28 cellular contexts compared by ENCODE assay signal in the genomic region with DNA sequence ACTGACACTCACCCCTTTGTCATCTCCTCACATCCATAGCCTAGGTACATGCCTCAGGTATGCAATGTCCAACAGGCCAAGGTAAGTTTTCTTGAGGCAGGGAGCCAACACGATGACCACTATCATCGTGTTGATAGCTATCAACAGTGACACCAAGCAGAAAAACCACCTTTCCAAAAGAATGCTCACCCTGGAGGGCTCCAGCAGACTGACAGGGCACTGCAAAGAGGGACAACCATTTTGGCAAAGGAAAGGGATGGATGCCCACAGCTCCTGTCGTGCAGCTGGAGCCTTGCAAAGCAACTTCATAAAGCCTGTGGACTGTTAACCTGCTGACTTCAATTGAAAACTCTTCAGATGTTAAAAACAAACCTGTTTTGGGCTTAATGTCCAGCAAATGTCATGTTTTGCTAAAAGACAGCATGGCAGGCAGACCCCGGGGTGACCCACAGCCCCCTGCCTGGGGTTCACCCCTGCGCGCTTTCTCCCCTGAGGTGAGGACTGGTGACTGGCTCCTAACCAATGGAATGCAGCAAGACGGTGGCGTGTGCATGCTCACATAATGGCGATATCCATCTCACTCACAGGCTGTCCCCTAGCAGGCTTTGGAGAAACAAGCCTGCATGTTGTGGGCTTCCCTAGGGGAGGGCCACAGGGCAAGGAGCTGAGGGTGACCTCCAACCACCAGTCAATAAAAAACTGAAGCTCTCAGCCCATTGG.
"Had no signal": no experiment of that assay in that cellular context is flagged by ENCODE, and none has a peak within 500 bp of the region (broad histone marks: within the 10 kb centered on the region; RNA-seq: fewer than 3 reads in every experiment).

No MANE protein-coding gene starts in this region.

- H3K36me3 ChIP-seq: cardiac muscle cell, SJCRH30 had no signal

- DNase-seq: activated CD4-positive, alpha-beta T cell treated with anti-CD3 and anti-CD28 coated beads for 4 hours; activated CD8-positive, alpha-beta memory T cell treated with anti-CD3 and anti-CD28 coated beads, Interleukin-2, amount 50 U/mL, for 48 hours; activated CD8-positive, alpha-beta T cell treated with anti-CD3 and anti-CD28 coated beads for 36 hours; activated naive CD4-positive, alpha-beta T cell treated with Interleukin-2 at 50 U/mL for 16 hours; activated T-cell treated with anti-CD3 and anti-CD28 coated beads, Interleukin-2, amount 50 U/mL, for 1 hour; amygdala; NCI-H1092; NCI-H1417 treated with DMSO at 0.1 percent for 48 hours; NCI-H1694; NCI-H2029; NCI-H2107; NCI-H2171 treated with DMSO at 0.1 percent for 48 hours; NCI-H345; NCI-H510A; NCI-H526 treated with DMSO at 0.1 percent for 48 hours; NK-92 treated with Interleukin-12 subunit alpha and Interleukin-12 subunit beta, amount 100 ng/mL, for 24 hours; OCI-M1; Right ventricle myocardium superior; SJCRH30; SK-N-SH; T-helper 1 cell had no signal

- H3K4me1 ChIP-seq: SJCRH30 had no signal

- H3K36me3 Mint-ChIP-seq: activated naive CD8-positive, alpha-beta T cell; brain had no signal

- H3K9me3 Mint-ChIP-seq: activated CD8-positive, alpha-beta T cell treated with anti-CD3 and anti-CD28 coated beads for 36 hours had no signal

- H3K27ac Mint-ChIP-seq: activated CD8-positive, alpha-beta T cell treated with anti-CD3 and anti-CD28 coated beads for 36 hours; activated naive CD8-positive, alpha-beta T cell; brain had no signal

- H3K27ac ChIP-seq: cardiac muscle cell, KMS-11, RWPE1, SJCRH30 had no signal

- H3K27me3 ChIP-seq: cardiac muscle cell, SJCRH30 had no signal

- H3K4me3 Mint-ChIP-seq: activated CD8-positive, alpha-beta T cell treated with anti-CD3 and anti-CD28 coated beads for 36 hours; activated naive CD8-positive, alpha-beta T cell; brain had no signal

- H3K4me2 ChIP-seq: KMS-11, SK-N-SH had no signal

- H3K27me3 Mint-ChIP-seq: activated CD8-positive, alpha-beta T cell treated with anti-CD3 and anti-CD28 coated beads for 36 hours had no signal

- H3K9ac ChIP-seq: KMS-11, SK-N-SH had no signal

- H3K9me3 ChIP-seq: SJCRH30, SK-N-SH had no signal

- H3K4me3 ChIP-seq: cardiac muscle cell, SJCRH30 had no signal

- ATAC-seq: activated CD4-positive, CD25-positive, alpha-beta regulatory T cell treated with anti-CD3 and anti-CD28 coated beads, Interleukin-2, amount 50 U/mL, for 24 hours; activated CD8-positive, alpha-beta T cell treated with anti-CD3 and anti-CD28 coated beads for 36 hours; Panc1 had no signal
